25 cellular contexts compared by ENCODE assay signal in genomic region chr7:136079066-136079465, GRCh38.
DNase-seq lines count a peak whose midpoint lies in the region; ATAC-seq, FAIRE-seq and TF ChIP-seq lines count a peak whose summit lies in the region.
"Had no signal": no experiment of that assay in that cellular context is flagged by ENCODE, and none has a peak within 500 bp of the region (broad histone marks: within the 10 kb centered on the region; RNA-seq: fewer than 3 reads in every experiment).

No MANE protein-coding gene starts in this region.

- TF ChIP-seq CTCF in K562 (IDR thresholded peaks at IDR 0.05 in 2 of 3, conservative IDR thresholded peaks at IDR 0.05 in 1 of 3; ENCODE audit: insufficient read depth in 2 of 3, low read depth in 1 of 3, low read length in 3 of 3) (no peak), smooth muscle cell (IDR thresholded peaks at IDR 0.05; ENCODE audit: borderline replicate concordance, insufficient read depth, poor library complexity, severe bottlenecking) (no peak)

- H3K27ac Mint-ChIP-seq in CD8-positive, alpha-beta memory T cell, result no peak overlapping the region
- H3K27ac Mint-ChIP-seq: B cell; CD4-positive, alpha-beta T cell; CD8-positive, alpha-beta T cell had no signal

- H3K36me3 Mint-ChIP-seq in CD8-positive, alpha-beta memory T cell, result peaks cover 0 to 1% (median under 1%) of the 10 kb centered on the region in 3 donors
- H3K36me3 Mint-ChIP-seq: CD8-positive, alpha-beta T cell had no signal

- peak overlapping the region; percentile 10 for H3K4me2 ChIP-seq in K562 (ENCODE audit: insufficient read depth, low read length)
- no peak overlapping the region for H3K4me2 ChIP-seq in smooth muscle cell
- H3K4me2 ChIP-seq: A549; BLaER1 treated with 17β-estradiol and CSF1 and Interleukin-3, amounts not matched to agents 10 nM and 100 nM had no signal

- no peaks in the 10 kb centered on the region for H3K4me1 ChIP-seq in CD8-positive, alpha-beta memory T cell (ENCODE audit: insufficient read depth, low read length)
- H3K4me1 ChIP-seq in K562 (replicated peaks in 1 of 2; ENCODE audit: control insufficient read depth in 2 of 2, insufficient read depth in 2 of 2, low read length in 2 of 2), result peaks cover 14 to 33% of the 10 kb centered on the region in 2 experiments
- H3K4me1 ChIP-seq in smooth muscle cell (ENCODE audit: low read depth), result no peaks in the 10 kb centered on the region
- H3K4me1 ChIP-seq: A549; BLaER1 treated with 17β-estradiol and CSF1 and Interleukin-3, amounts not matched to agents 10 nM and 100 nM had no signal

- no peaks in the 10 kb centered on the region for H4K20me1 ChIP-seq in K562 (replicated peaks; ENCODE audit: control insufficient read depth, insufficient read depth, low read length)
- H4K20me1 ChIP-seq in smooth muscle cell (ENCODE audit: low read depth), result no peaks in the 10 kb centered on the region
- H4K20me1 ChIP-seq: BLaER1 treated with 17β-estradiol and CSF1 and Interleukin-3, amounts not matched to agents 10 nM and 100 nM had no signal

- H3K27me3 ChIP-seq in CD8-positive, alpha-beta memory T cell (ENCODE audit: insufficient read depth, low read length, poor library complexity, severe bottlenecking), result no peaks in the 10 kb centered on the region
- H3K27me3 ChIP-seq in K562 (ENCODE audit: control insufficient read depth in 2 of 2, insufficient read depth in 2 of 2, low read length in 2 of 2), result no peaks in the 10 kb centered on the region
- no peaks in the 10 kb centered on the region for H3K27me3 ChIP-seq in smooth muscle cell (ENCODE audit: low read depth)
- H3K27me3 ChIP-seq: BLaER1 treated with 17β-estradiol and CSF1 and Interleukin-3, amounts not matched to agents 10 nM and 100 nM had no signal

- FAIRE-seq in K562 (lab: Jason Lieb, UNC), result no peak
- FAIRE-seq: A549, GM12878, GM12892, GM18507 had no signal

- H3K4me3 ChIP-seq in CD8-positive, alpha-beta memory T cell (ENCODE audit: low read length), result no peak overlapping the region
- no peak overlapping the region for H3K4me3 ChIP-seq in K562
- no peak overlapping the region for H3K4me3 ChIP-seq in smooth muscle cell
- H3K4me3 ChIP-seq: A549; BLaER1 treated with 17β-estradiol and CSF1 and Interleukin-3, amounts not matched to agents 10 nM and 100 nM; GM12878 had no signal

- H3K4me1 Mint-ChIP-seq in CD8-positive, alpha-beta memory T cell, result no peaks in the 10 kb centered on the region
- H3K4me1 Mint-ChIP-seq: B cell had no signal

- TF ChIP-seq POLR2A in K562 (conservative IDR thresholded peaks at IDR 0.05), result no peak

- no peaks in the 10 kb centered on the region for H3K79me2 ChIP-seq in K562 (ENCODE audit: control insufficient read depth, insufficient read depth, low read length)
- no peaks in the 10 kb centered on the region for H3K79me2 ChIP-seq in smooth muscle cell (ENCODE audit: low read depth)

- H3K27me3 Mint-ChIP-seq in CD8-positive, alpha-beta memory T cell, result no peaks in the 10 kb centered on the region
- H3K27me3 Mint-ChIP-seq: B cell; CD4-positive, alpha-beta T cell had no signal

- no peaks in the 10 kb centered on the region for H3K36me3 ChIP-seq in CD8-positive, alpha-beta memory T cell (ENCODE audit: insufficient read depth, low read length)
- H3K36me3 ChIP-seq in K562 (ENCODE audit: control insufficient read depth, insufficient read depth, low read length) (no peaks in the 10 kb centered on the region; the same call in 2 of the 3 replicates), smooth muscle cell (ENCODE audit: low read depth) (no peaks in the 10 kb centered on the region)
- H3K36me3 ChIP-seq: BLaER1 treated with 17β-estradiol and CSF1 and Interleukin-3, amounts not matched to agents 10 nM and 100 nM had no signal

- peak overlapping the region; percentile 14 for H3K27ac ChIP-seq in CD8-positive, alpha-beta memory T cell (ENCODE audit: low read depth, low read length)
- H3K27ac ChIP-seq in K562 (ENCODE audit: extremely low read depth, low read depth, low read length) (peak overlapping the region; percentile 76), smooth muscle cell (ENCODE audit: low read depth) (no peak overlapping the region)
- H3K27ac ChIP-seq: A549; BLaER1 treated with 17β-estradiol and CSF1 and Interleukin-3, amounts not matched to agents 10 nM and 100 nM; C4-2B had no signal

- H3K9me1 ChIP-seq in K562 (ENCODE audit: control insufficient read depth, insufficient read depth, low read length), result no peaks in the 10 kb centered on the region

- BruUV-seq in K562 (replicated peaks; lab: Mats Ljungman, UMichigan), result no TSS peak

- peak; percentile 5; the same call in 1 of the 3 replicates for ATAC-seq in K562
- no peak for ATAC-seq in GM21528 (IDR thresholded peaks at IDR 0.05; ENCODE audit: low FRiP score, unreplicated experiment)
- ATAC-seq in GM21526 (IDR thresholded peaks at IDR 0.05; ENCODE audit: low FRiP score, unreplicated experiment), result no peak
- no peak for ATAC-seq in GM19467 (IDR thresholded peaks at IDR 0.05; ENCODE audit: unreplicated experiment)
- ATAC-seq: A549; CD8-positive, alpha-beta T cell; GM12878 had no signal

- DNase-seq in CD8-positive, alpha-beta memory T cell, result no peak
- DNase-seq in K562 (ENCODE audit: extremely low read depth in 1 of 4, low spot score in 3 of 4) (no peak), smooth muscle cell (lab: John Stamatoyannopoulos, UW; ENCODE audit: unreplicated experiment) (no peak)
- DNase-seq: 8988T; AML-193; CD4-positive, alpha-beta T cell; CD8-positive, alpha-beta T cell; COR-L47; DMS 273 treated with DMSO at 0.1 percent for 48 hours; DMS153; DMS53; DMS79; DND-41; EL; GDM1 had no signal

- no peak for TF ChIP-seq RAD21 in K562 (CRISPR knock-in tag; conservative IDR thresholded peaks at IDR 0.05 in 1 of 2, IDR thresholded peaks at IDR 0.05 in 1 of 2)

- H3K9me3 Mint-ChIP-seq in CD8-positive, alpha-beta memory T cell, result no peaks in the 10 kb centered on the region
- H3K9me3 Mint-ChIP-seq: CD4-positive, alpha-beta T cell; CD8-positive, alpha-beta T cell had no signal

- in situ Hi-C loops in K562 (cut with MboI), result no loop called here

- no peak overlapping the region for H3K4me3 Mint-ChIP-seq in CD8-positive, alpha-beta memory T cell
- H3K4me3 Mint-ChIP-seq: B cell; CD4-positive, alpha-beta T cell; CD8-positive, alpha-beta T cell had no signal

- POLR2A ChIA-PET in CD8-positive, alpha-beta memory T cell (lab: Charles Lee), result no interaction called here
- POLR2A ChIA-PET in K562 (lab: Yijun Ruan, JAX), result interaction anchor here (0.6 to 2.7 kb wide), 10 partner anchors 10 to 416 kb away, joined by 3 to 15 read pairs (median 4); partner anchors contain the start of gene STMP1

- 0% methylated on average over 1 of the region's 1 CpG for WGBS in K562 (ENCODE audit: insufficient coverage, low coverage, missing lambda C conversion rate)
- WGBS in smooth muscle cell (ENCODE audit: low lambda C conversion rate), result 97% methylated on average over 1 of the region's 1 CpG

- H3K9ac ChIP-seq in K562 (ENCODE audit: insufficient read depth in 1 of 2, low read depth in 2 of 2, low read length in 2 of 2), result peak overlapping the region in 1 of 2 experiments; percentile 49; a peak in 2 of 4 replicates
- H3K9ac ChIP-seq in smooth muscle cell (ENCODE audit: low read depth), result no peak overlapping the region
- H3K9ac ChIP-seq: BLaER1 treated with 17β-estradiol and CSF1 and Interleukin-3, amounts not matched to agents 10 nM and 100 nM had no signal

- CTCF ChIA-PET in CD8-positive, alpha-beta memory T cell (lab: Charles Lee), result no interaction called here
- CTCF ChIA-PET in K562 (lab: Yijun Ruan, JAX; ENCODE audit: low intra/inter-chr PET ratio), result no interaction called here

- H3F3A ChIP-seq in smooth muscle cell (ENCODE audit: low read depth), result no peaks in the 10 kb centered on the region

- TF ChIP-seq EP300 in K562 (IDR thresholded peaks at IDR 0.05; ENCODE audit: low read length), result no peak

- no peaks in the 10 kb centered on the region for H3K9me3 ChIP-seq in CD8-positive, alpha-beta memory T cell (ENCODE audit: low read length)
- H3K9me3 ChIP-seq in K562 (replicated peaks; ENCODE audit: control insufficient read depth, insufficient read depth, low read depth, low read length), result no peaks in the 10 kb centered on the region
- no peaks in the 10 kb centered on the region for H3K9me3 ChIP-seq in smooth muscle cell (replicated peaks; ENCODE audit: low read depth)
- H3K9me3 ChIP-seq: A549; BLaER1 treated with 17β-estradiol and CSF1 and Interleukin-3, amounts not matched to agents 10 nM and 100 nM had no signal

- intact Hi-C loops in K562 (cut with micrococcal nuclease), result loop anchor here (5.0 kb wide), 1 partner anchor 47 kb away; no protein-coding TSS in a partner anchor

- H2AFZ ChIP-seq in K562 (ENCODE audit: low read depth, low read length), result peak overlapping the region; percentile 88
- peak overlapping the region; percentile 52 for H2AFZ ChIP-seq in smooth muscle cell (ENCODE audit: low read depth)

TF ChIP-seq in K562, 482 proteins besides CTCF, POLR2A, EP300 and RAD21 (continues in another document):
- no peak for TF ChIP-seq TAF1 (IDR thresholded peaks at IDR 0.05; ENCODE audit: control insufficient read depth, extremely low read depth, insufficient read depth, low read length, severe bottlenecking)
- no peak for TF ChIP-seq HDAC1 (IDR thresholded peaks at IDR 0.05)
- TF ChIP-seq HLTF (IDR thresholded peaks at IDR 0.05), result no peak
- no peak for TF ChIP-seq BRF1 (IDR thresholded peaks at IDR 0.05; ENCODE audit: borderline replicate concordance, extremely low read depth, insufficient read length)
- no peak for TF ChIP-seq ZNF75A (CRISPR knock-in tag; IDR thresholded peaks at IDR 0.05)
- TF ChIP-seq NKRF (IDR thresholded peaks at IDR 0.05; ENCODE audit: borderline replicate concordance), result no peak
- TF ChIP-seq ILF3 (IDR thresholded peaks at IDR 0.05; ENCODE audit: borderline replicate concordance), result 0 out of 2 replicates have a peak, but pooled peaks have one; percentile 35
- no peak for TF ChIP-seq ZFP36 (IDR thresholded peaks at IDR 0.05; ENCODE audit: low read depth, low read length, partially characterized antibody)
- TF ChIP-seq SREBF1 (IDR thresholded peaks at IDR 0.05; ENCODE audit: borderline replicate concordance, low read depth, low read length), result no peak
- 0 out of 2 replicates have a peak, but pooled peaks have one; percentile 14 for TF ChIP-seq GATAD2B (IDR thresholded peaks at IDR 0.05; ENCODE audit: borderline replicate concordance)
